In the genomic region with DNA sequence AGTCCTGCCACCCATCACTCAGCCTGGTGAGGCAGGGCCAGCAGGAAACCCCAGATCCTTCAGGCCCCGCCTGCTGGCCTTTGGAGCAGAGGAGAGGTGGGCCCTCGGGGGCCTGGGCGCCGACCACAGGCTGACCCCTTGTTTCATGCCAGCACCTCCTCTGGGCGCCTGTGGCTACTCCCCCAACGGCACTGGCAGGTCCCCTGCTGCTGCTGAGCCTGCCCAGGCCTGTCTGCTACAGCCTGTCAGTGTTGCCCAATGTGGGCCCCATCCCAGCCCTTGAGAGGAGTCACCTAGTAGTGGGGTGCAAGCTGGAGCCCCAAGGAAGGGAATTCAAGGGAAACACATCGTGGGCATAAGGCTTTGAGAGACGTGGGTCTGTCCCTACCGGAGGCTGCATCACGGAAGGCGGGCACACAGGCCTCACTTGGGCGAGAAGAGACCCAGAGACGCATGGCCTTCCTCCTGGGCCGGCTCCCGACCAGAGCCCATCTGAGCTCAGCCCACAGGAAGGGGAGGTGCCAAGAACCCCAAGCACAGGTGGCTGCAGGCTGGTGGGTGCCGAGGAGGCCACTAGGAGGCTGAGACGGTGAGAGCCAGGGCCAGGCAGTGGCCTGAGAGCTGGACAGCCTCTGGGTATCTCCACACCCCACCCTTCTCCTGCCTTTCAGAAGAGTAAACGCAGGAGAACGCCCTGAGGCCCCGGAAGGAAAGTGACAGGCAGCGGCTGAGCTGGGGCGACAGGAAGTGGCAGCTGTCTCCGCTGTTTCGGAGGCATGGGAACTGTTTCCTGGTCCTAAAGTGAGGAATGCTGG, we compare ENCODE assay signal across 8 cellular contexts.
DNase-seq lines count a peak whose midpoint lies in the region; ATAC-seq lines count a peak whose summit lies in the region.

No MANE protein-coding gene starts in this region.

- H3K9me3 ChIP-seq in duodenal mucosa (ENCODE audit: control insufficient read depth in 1 of 2, low read length in 2 of 2): no peaks in the 10 kb centered on the region
- H3K9me3 ChIP-seq in mucosa of rectum (ENCODE audit: control insufficient read depth in 2 of 2, low read length in 2 of 2): no peaks in the 10 kb centered on the region
- H3K9me3 ChIP-seq in stomach smooth muscle (ENCODE audit: control insufficient read depth in 2 of 2, low read length in 2 of 2): no peaks in the 10 kb centered on the region

- peaks cover 28 to 40% of the 10 kb centered on the region in 2 donors for H3K4me1 ChIP-seq in duodenal mucosa (ENCODE audit: control insufficient read depth in 1 of 2, insufficient read depth in 2 of 2, low read length in 2 of 2)
- peaks cover 23 to 35% of the 10 kb centered on the region in 2 donors for H3K4me1 ChIP-seq in mucosa of rectum (ENCODE audit: control insufficient read depth in 2 of 2, insufficient read depth in 2 of 2, low read length in 2 of 2)
- H3K4me1 ChIP-seq in stomach smooth muscle (ENCODE audit: control insufficient read depth, insufficient read depth, low read length): peaks cover 24% of the 10 kb centered on the region

- H3K4me3 ChIP-seq in duodenal mucosa (ENCODE audit: low read depth in 1 of 2, low read length in 2 of 2) (peak overlapping the region; percentile 59 to 77), mucosa of rectum (ENCODE audit: low read length in 2 of 2) (peak overlapping the region; percentile 60 to 71), stomach smooth muscle (ENCODE audit: low read length in 2 of 2) (peak overlapping the region in 1 of 2 donors; percentile 29)

- no peaks in the 10 kb centered on the region for H3K27me3 ChIP-seq in duodenal mucosa (ENCODE audit: control insufficient read depth in 1 of 2, insufficient read depth in 2 of 2, low read length in 2 of 2)
- H3K27me3 ChIP-seq in mucosa of rectum (ENCODE audit: control insufficient read depth in 2 of 2, insufficient read depth in 2 of 2, low read length in 2 of 2): no peaks in the 10 kb centered on the region
- no peaks in the 10 kb centered on the region for H3K27me3 ChIP-seq in stomach smooth muscle (ENCODE audit: control insufficient read depth in 1 of 2, insufficient read depth in 2 of 2, low read length in 2 of 2)

- peak overlapping the region; percentile 73 for H3K27ac ChIP-seq in duodenal mucosa (ENCODE audit: low read depth, low read length)
- H3K27ac ChIP-seq in mucosa of rectum (ENCODE audit: low read depth in 2 of 2, low read length in 2 of 2): peak overlapping the region; percentile 80 to 90
- no peak overlapping the region for H3K27ac ChIP-seq in stomach smooth muscle (ENCODE audit: low read length)

- peak overlapping the region; percentile 69 to 82 for H3K9ac ChIP-seq in duodenal mucosa (ENCODE audit: low read depth in 1 of 2, low read length in 2 of 2)
- H3K9ac ChIP-seq in mucosa of rectum (ENCODE audit: low read depth in 1 of 2, low read length in 2 of 2): peak overlapping the region; percentile 70 to 72
- peak overlapping the region; percentile 6 to 42 for H3K9ac ChIP-seq in stomach smooth muscle (ENCODE audit: low read length in 2 of 2)

- DNase-seq in NCI-H1417 (lab: John Stamatoyannopoulos, UW): peak; percentile 21 to 85 (median 72)
- no peak for DNase-seq in NCI-H1417 treated with DMSO at 0.1 percent for 48 hours (lab: John Stamatoyannopoulos, UW)
- DNase-seq in NCI-H2227 (lab: John Stamatoyannopoulos, UW; ENCODE audit: unreplicated experiment): peak; percentile 53
- DNase-seq in activated CD4-positive, alpha-beta T cell treated with anti-CD3 and anti-CD28 coated beads for 24 hours (ENCODE audit: low read depth in 2 of 2): peak; percentile 46 to 54

- ATAC-seq in HG02763 (IDR thresholded peaks at IDR 0.05; ENCODE audit: unreplicated experiment): peak; percentile 63

- H3K36me3 ChIP-seq in duodenal mucosa (ENCODE audit: control insufficient read depth in 1 of 2, insufficient read depth in 2 of 2, low read length in 2 of 2) (no peaks in the 10 kb centered on the region), mucosa of rectum (ENCODE audit: control insufficient read depth in 2 of 2, insufficient read depth in 2 of 2, low read length in 2 of 2) (no peaks in the 10 kb centered on the region), stomach smooth muscle (ENCODE audit: control insufficient read depth in 2 of 2, insufficient read depth in 2 of 2, low read length in 2 of 2) (no peaks in the 10 kb centered on the region)

Comparison
In these comparisons a context has a peak if more than half of its experiments do, and no peak if none do; other contexts are left out.
1. H3K9ac ChIP-seq: peak in every context shown above with its lines; median percentile 76 in duodenal mucosa; 71 in mucosa of rectum; 24 in stomach smooth muscle.